ENCODE assay signal across 20 cellular contexts in genomic region chr3:183733553-183733952, GRCh38.
"Had no signal": no experiment of that assay in that cellular context is flagged by ENCODE, and none has a peak within 500 bp of the region (broad histone marks: within the 10 kb centered on the region; RNA-seq: fewer than 3 reads in every experiment).

No MANE protein-coding gene starts in this region.

- H3K27ac ChIP-seq: RWPE1 had no signal

- DNase-seq: IMR-90, Kasumi-1, KG1, MM.1S, NCI-H1092 treated with DMSO at 0.1 percent for 48 hours, NCI-H1436, NCI-H187, NCI-H2029, NCI-H2081 treated with DMSO at 0.1 percent for 48 hours, NCI-H2171, NCI-H226, NCI-H446, NCI-H510A, NCI-H524 treated with DMSO at 0.1 percent for 48 hours, NCI-H69, NCI-H774, SHP77, SK-N-SH had no signal

- H3K9me2 ChIP-seq: SK-N-SH had no signal

- H3K4me2 ChIP-seq: SK-N-SH had no signal

- ATAC-seq: HepG2 had no signal

- H3K9me3 ChIP-seq: SK-N-SH had no signal

- H3K9ac ChIP-seq: SK-N-SH had no signal
